ENCODE assay signal across 23 cellular contexts in genomic region chr10:30762620-30763019, GRCh38.
"Had no signal": no experiment of that assay in that cellular context is flagged by ENCODE, and none has a peak within 500 bp of the region (broad histone marks: within the 10 kb centered on the region; RNA-seq: fewer than 3 reads in every experiment).

No MANE protein-coding gene starts in this region.

- H3K9me3 Mint-ChIP-seq: activated naive CD8-positive, alpha-beta T cell treated with anti-CD3 and anti-CD28 coated beads, Interleukin-2, amount 50 U/mL, for 24 hours; mesothelial cell of epicardium; natural killer cell; stimulated activated naive CD8-positive, alpha-beta T cell treated with anti-CD3 and anti-CD28 coated beads, Interleukin-15, Interleukin-2, amounts not matched to agents 100 ng/mL and 50 ng/mL, for 24 hours had no signal

- H3K4me3 Mint-ChIP-seq: activated naive CD8-positive, alpha-beta T cell treated with anti-CD3 and anti-CD28 coated beads, Interleukin-2, amount 50 U/mL, for 24 hours; immature natural killer cell; mesothelial cell of epicardium; natural killer cell; stimulated activated naive CD8-positive, alpha-beta T cell treated with anti-CD3 and anti-CD28 coated beads, Interleukin-15, Interleukin-2, amounts not matched to agents 100 ng/mL and 50 ng/mL, for 24 hours had no signal

- H3K9me3 ChIP-seq: thyroid gland had no signal

- H3K27ac ChIP-seq: cardiac muscle cell, foreskin keratinocyte, hepatocyte, left lung, spleen, thyroid gland had no signal

- H3K4me1 Mint-ChIP-seq: mesothelial cell of epicardium, natural killer cell had no signal

- H3K4me1 ChIP-seq: foreskin keratinocyte, left lung, thyroid gland had no signal

- DNase-seq: activated CD4-positive, alpha-beta T cell treated with anti-CD3 and anti-CD28 coated beads for 1 hour; activated CD4-positive, alpha-beta T cell treated with anti-CD3 and anti-CD28 coated beads, Interleukin-2, amount 50 U/mL, for 4 hours; activated gamma-delta T cell; activated naive CD4-positive, alpha-beta T cell treated with anti-CD3 and anti-CD28 coated beads, Interleukin-2, amount 50 U/mL, for 16 hours; activated naive CD8-positive, alpha-beta T cell treated with anti-CD3 and anti-CD28 coated beads, Interleukin-2, amount 50 U/mL, for 24 hours; activated T-cell treated with anti-CD3 and anti-CD28 coated beads for 4 hours; dermis blood vessel endothelial cell; effector CD8-positive, alpha-beta T cell; erythroblast; foreskin keratinocyte; glutamatergic neuron; immature natural killer cell; left lung; natural killer cell; spleen; T-helper 9 cell; thyroid gland had no signal

- H3K36me3 ChIP-seq: cardiac muscle cell, left lung, spleen, thyroid gland had no signal

- H3K27me3 ChIP-seq: cardiac muscle cell, foreskin keratinocyte, hepatocyte, left lung, spleen, thyroid gland had no signal

- H3K27me3 Mint-ChIP-seq: activated naive CD8-positive, alpha-beta T cell treated with anti-CD3 and anti-CD28 coated beads, Interleukin-2, amount 50 U/mL, for 24 hours; stimulated activated naive CD8-positive, alpha-beta T cell treated with anti-CD3 and anti-CD28 coated beads, Interleukin-15, Interleukin-2, amounts not matched to agents 100 ng/mL and 50 ng/mL, for 24 hours had no signal

- H3K4me3 ChIP-seq: cardiac muscle cell, hepatocyte, left lung, lung, spleen, thyroid gland had no signal

- H3K36me3 Mint-ChIP-seq: immature natural killer cell, mesothelial cell of epicardium, natural killer cell had no signal

- H3K27ac Mint-ChIP-seq: activated naive CD8-positive, alpha-beta T cell treated with anti-CD3 and anti-CD28 coated beads, Interleukin-2, amount 50 U/mL, for 24 hours; immature natural killer cell; mesothelial cell of epicardium; natural killer cell; progenitor cell of endocrine pancreas; stimulated activated naive CD8-positive, alpha-beta T cell treated with anti-CD3 and anti-CD28 coated beads, Interleukin-15, Interleukin-2, amounts not matched to agents 100 ng/mL and 50 ng/mL, for 24 hours had no signal

- ATAC-seq: activated naive CD8-positive, alpha-beta T cell treated with anti-CD3 and anti-CD28 coated beads, Interleukin-2, amount 50 U/mL, for 24 hours; foreskin keratinocyte; left lung; natural killer cell had no signal
